ENCODE assay signal across 12 cellular contexts in the genomic region with DNA sequence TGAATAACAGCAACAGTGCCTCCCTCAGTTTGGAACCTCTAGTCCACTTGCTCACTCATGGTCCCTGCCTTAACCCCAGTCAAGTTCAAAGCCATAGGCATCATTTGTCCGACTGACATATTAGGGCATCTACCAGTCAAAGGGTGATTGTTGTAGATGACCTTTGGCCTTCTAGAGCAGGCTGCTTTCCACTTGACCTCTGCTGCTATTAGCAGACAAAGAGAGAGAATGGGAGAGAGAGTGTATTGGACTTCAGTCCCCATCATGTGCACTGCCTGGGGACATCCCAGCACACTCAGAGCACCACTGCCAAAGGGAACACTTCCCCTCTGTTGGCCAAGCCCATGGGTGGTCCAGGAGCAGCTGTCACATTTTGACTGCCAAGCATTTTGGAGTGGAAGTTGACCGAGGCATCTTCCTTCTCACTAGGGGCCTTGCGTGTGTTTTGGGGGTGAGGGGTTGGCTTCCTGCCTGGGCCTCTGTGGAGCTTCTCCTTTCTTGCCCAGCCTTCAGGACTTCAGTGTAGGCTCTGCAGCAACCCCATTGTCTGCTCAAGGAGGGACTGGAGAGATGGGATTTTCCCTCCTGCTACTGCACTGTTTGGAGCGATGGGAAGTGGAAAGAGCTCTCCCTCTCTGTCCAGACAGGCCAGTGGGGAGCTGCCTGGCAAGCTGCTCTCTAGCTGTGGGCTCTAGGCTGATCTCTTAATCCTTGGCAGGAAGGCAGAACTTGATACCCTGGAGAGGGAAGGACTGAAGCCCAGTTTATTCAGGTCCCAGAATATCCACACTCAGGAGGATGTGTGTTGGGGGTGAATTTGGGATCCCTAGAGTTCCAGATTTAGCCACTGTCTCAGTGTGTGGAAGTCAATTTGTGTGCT. TPM values are rescaled to one million over a fixed set of nuclear protein-coding genes. Genes with fewer than 3 reads are reported as not detected.
A peak's percentile ranks its signal among the peaks of the same experiment; 100 is the strongest.
DNase-seq lines count a peak whose midpoint lies in the region; ATAC-seq and TF ChIP-seq lines count a peak whose summit lies in the region.
"Had no signal": no experiment of that assay in that cellular context is flagged by ENCODE, and none has a peak within 500 bp of the region (broad histone marks: within the 10 kb centered on the region; RNA-seq: fewer than 3 reads in every experiment).

No MANE protein-coding gene starts in this region.

- H3K4me1 Mint-ChIP-seq in Calu3 (ENCODE audit: low read depth, unreplicated experiment): peaks cover 10% of the 10 kb centered on the region

- H3K27ac ChIP-seq in coronary artery (peak overlapping the region; percentile 10 to 75), muscle layer of duodenum (ENCODE audit: low read length) (peak overlapping the region; percentile 52)
- H3K27ac ChIP-seq: pancreas had no signal

- no peaks in the 10 kb centered on the region for H3K27me3 Mint-ChIP-seq in Calu3 (ENCODE audit: unreplicated experiment)

- peak; percentile 47 for ATAC-seq in Right ventricle myocardium inferior
- ATAC-seq in HG02885 (IDR thresholded peaks at IDR 0.05; ENCODE audit: poor library complexity, unreplicated experiment): no peak
- no peak for ATAC-seq in HG03108 (IDR thresholded peaks at IDR 0.05; ENCODE audit: unreplicated experiment)
- ATAC-seq: WTC11 had no signal

- H3K9me3 ChIP-seq in muscle layer of duodenum (ENCODE audit: control insufficient read depth in 1 of 2, low read length in 2 of 2): no peaks in the 10 kb centered on the region
- H3K9me3 ChIP-seq: HAP-1, pancreas had no signal

- no TSS peak for BruUV-seq in Calu3 (replicated peaks; lab: Mats Ljungman, UMichigan)

- peaks cover 3 to 10% of the 10 kb centered on the region in 2 donors for H3K36me3 ChIP-seq in muscle layer of duodenum (ENCODE audit: control insufficient read depth in 1 of 2, insufficient read depth in 2 of 2, low read length in 2 of 2)
- H3K36me3 ChIP-seq: pancreas had no signal

- H3K4me1 ChIP-seq in muscle layer of duodenum (ENCODE audit: control insufficient read depth in 1 of 2, insufficient read depth in 2 of 2, low read length in 2 of 2): peaks cover 25 to 67% of the 10 kb centered on the region in 2 donors
- H3K4me1 ChIP-seq: pancreas had no signal

- TF ChIP-seq CTCF in coronary artery (IDR thresholded peaks at IDR 0.05): no peak
- no peak for TF ChIP-seq CTCF in Calu3 (IDR thresholded peaks at IDR 0.05; ENCODE audit: unreplicated experiment)

- no peak overlapping the region for H3K4me3 Mint-ChIP-seq in Calu3 (ENCODE audit: low read depth, unreplicated experiment)
- H3K4me3 Mint-ChIP-seq: WTC11 had no signal

- no peaks in the 10 kb centered on the region for H3K9me3 Mint-ChIP-seq in Calu3 (ENCODE audit: low read depth, unreplicated experiment)
- H3K9me3 Mint-ChIP-seq: WTC11 had no signal

- intact Hi-C loops in Right ventricle myocardium inferior (cut with DNase I): no loop called here
- intact Hi-C loops in cardiac septum (cut with DNase I): loop anchor here (2.0 kb wide), 1 partner anchor 17 kb away; no protein-coding TSS in a partner anchor
- intact Hi-C loops in Calu3 (cut with micrococcal nuclease; ENCODE audit: unreplicated experiment): no loop called here

- H3K4me3 ChIP-seq in coronary artery: peak overlapping the region; percentile 42
- no peak overlapping the region for H3K4me3 ChIP-seq in muscle layer of duodenum (ENCODE audit: low read depth in 1 of 2, low read length in 2 of 2)
- H3K4me3 ChIP-seq: HAP-1, pancreas had no signal

- no peak overlapping the region for H3K27ac Mint-ChIP-seq in Calu3 (ENCODE audit: unreplicated experiment)
- H3K27ac Mint-ChIP-seq: WTC11 had no signal

- peaks cover 17% of the 10 kb centered on the region for H3K36me3 Mint-ChIP-seq in Calu3 (ENCODE audit: insufficient read depth, unreplicated experiment)

- DNase-seq in Right ventricle myocardium inferior (ENCODE audit: missing footprints) (peak; percentile 77), cardiac septum (ENCODE audit: low spot score) (no peak), coronary artery (ENCODE audit: low spot score) (peak; percentile 75), Calu3 (no peak), RKO (ENCODE audit: low spot score) (no peak)
- DNase-seq: NCI-H69 had no signal

- CTCF ChIA-PET in Calu3 (lab: Charles Lee): no interaction called here

- no peaks in the 10 kb centered on the region for H3K27me3 ChIP-seq in muscle layer of duodenum (ENCODE audit: low read depth, low read length)
- H3K27me3 ChIP-seq: pancreas had no signal

RNA-seq across cellular contexts. Expression of gene ATP6V1E2, which starts 5.1 kb away (rescaled TPM):
- 6.7 TPM for total RNA-seq in Right ventricle myocardium inferior
- total RNA-seq in cardiac septum: 8.7 TPM
- 10.6 and 11.5 TPM in 2 replicates for total RNA-seq in Calu3 (2022)

RNA-seq across cellular contexts. Expression of gene RHOQ, which starts 5.2 kb away (rescaled TPM):
- 415 TPM for total RNA-seq in Right ventricle myocardium inferior
- 314 TPM for total RNA-seq in cardiac septum
- 23.6 and 24.1 TPM in 2 replicates for total RNA-seq in Calu3 (2022)

Comparison
In these comparisons a context has a peak if more than half of its experiments do, and no peak if none do; other contexts are left out.
1. DNase-seq: peak in Right ventricle myocardium inferior (single experiment) and coronary artery (single experiment); none in cardiac septum (single experiment), Calu3 (single experiment) and RKO (single experiment).
2. RNA of gene RHOQ, which starts 5.2 kb away (total RNA-seq): 415 TPM in Right ventricle myocardium inferior (single experiment) and 314 TPM in cardiac septum (single experiment); 23.6 to 24.1 TPM in Calu3; every median in the first group is over 10 times any median in the second.